In genomic region chr1:215584389-215584788, GRCh38 we compare ENCODE assay signal across 18 cellular contexts. TPM values are rescaled to one million over a fixed set of nuclear protein-coding genes. Genes with fewer than 3 reads are reported as not detected.
DNase-seq lines count a peak whose midpoint lies in the region; ATAC-seq and TF ChIP-seq lines count a peak whose summit lies in the region.
"Had no signal": no experiment of that assay in that cellular context is flagged by ENCODE, and none has a peak within 500 bp of the region (broad histone marks: within the 10 kb centered on the region; RNA-seq: fewer than 3 reads in every experiment).

No MANE protein-coding gene starts in this region.

- CTCF ChIA-PET in HCT116 (lab: Charles Lee) (no interaction called here), OCI-LY7 (lab: Charles Lee; ENCODE audit: unreplicated experiment) (no interaction called here)

- H3K27ac ChIP-seq in HCT116 (ENCODE audit: low read depth, low read length) (no peak overlapping the region), hepatocyte (peak overlapping the region; percentile 74), OCI-LY7 (ENCODE audit: low read depth, low read length, poor library complexity, severe bottlenecking) (no peak overlapping the region)
- H3K27ac ChIP-seq: BLaER1, transverse colon had no signal

- H3K27me3 ChIP-seq in HCT116 (ENCODE audit: insufficient read depth, low read length) (no peaks in the 10 kb centered on the region), hepatocyte (no peaks in the 10 kb centered on the region)
- H3K27me3 ChIP-seq: BLaER1, body of pancreas, heart right ventricle, transverse colon had no signal

- H3K4me1 ChIP-seq in HCT116 (ENCODE audit: control insufficient read depth in 1 of 2, insufficient read depth in 2 of 2, low read length in 2 of 2) (peaks cover 12 to 34% of the 10 kb centered on the region in 2 experiments), hepatocyte (ENCODE audit: insufficient read depth) (no peaks in the 10 kb centered on the region), OCI-LY7 (ENCODE audit: insufficient read depth, low read length, poor library complexity, severe bottlenecking) (no peaks in the 10 kb centered on the region)
- H3K4me1 ChIP-seq: BLaER1, body of pancreas, transverse colon had no signal

- H3K4me2 ChIP-seq in HCT116 (ENCODE audit: low read length) (peak overlapping the region; percentile 81; the same call in 1 of the 2 replicates), hepatocyte (no peak overlapping the region), OCI-LY7 (ENCODE audit: low read length) (no peak overlapping the region)
- H3K4me2 ChIP-seq: BLaER1 had no signal

- H3K4me3 ChIP-seq in HCT116 (replicated peaks in 1 of 2; ENCODE audit: low read depth in 1 of 2, low read length in 2 of 2) (no peak overlapping the region), hepatocyte (no peak overlapping the region), OCI-LY7 (ENCODE audit: low read depth, low read length, poor library complexity, severe bottlenecking) (no peak overlapping the region)
- H3K4me3 ChIP-seq: BLaER1, body of pancreas, heart right ventricle, transverse colon had no signal

- RAD21 ChIA-PET in HCT116 (lab: Charles Lee; ENCODE audit: low non-redundant PET in 1 of 2, low total read pairs in 2 of 2, uncharacterized antibody in 2 of 2, unreplicated experiment in 2 of 2): no interaction called here

- H2AFZ ChIP-seq in HCT116 (ENCODE audit: low read depth, low read length, poor library complexity, severe bottlenecking) (no peak overlapping the region), hepatocyte (no peak overlapping the region), OCI-LY7 (ENCODE audit: low read length) (no peak overlapping the region)

- TF ChIP-seq CTCF in HCT116 (IDR thresholded peaks at IDR 0.05 in 2 of 3, conservative IDR thresholded peaks at IDR 0.05 in 1 of 3; ENCODE audit: borderline replicate concordance in 1 of 3, insufficient read depth in 1 of 3, low read depth in 2 of 3, low read length in 2 of 3) (no peak), hepatocyte (IDR thresholded peaks at IDR 0.05; ENCODE audit: poor library complexity) (no peak), OCI-LY7 (conservative IDR thresholded peaks at IDR 0.05; ENCODE audit: low read length) (no peak)

- no peaks in the 10 kb centered on the region for H4K20me1 ChIP-seq in HCT116 (ENCODE audit: insufficient read depth)
- no peaks in the 10 kb centered on the region for H4K20me1 ChIP-seq in hepatocyte (ENCODE audit: insufficient read depth, poor library complexity, severe bottlenecking)
- no peaks in the 10 kb centered on the region for H4K20me1 ChIP-seq in OCI-LY7 (ENCODE audit: insufficient read depth, low read length)
- H4K20me1 ChIP-seq: BLaER1 had no signal

- peaks cover 10 to 11% of the 10 kb centered on the region in 2 experiments; a peak in 1 of 4 replicates for H3K36me3 ChIP-seq in HCT116 (ENCODE audit: control insufficient read depth in 1 of 2, insufficient read depth in 2 of 2, low read length in 2 of 2)
- H3K36me3 ChIP-seq in hepatocyte (replicated peaks; ENCODE audit: insufficient read depth, low read depth): peaks cover 4% of the 10 kb centered on the region
- H3K36me3 ChIP-seq in OCI-LY7 (ENCODE audit: insufficient read depth, low read length): no peaks in the 10 kb centered on the region

- DNase-seq in HCT116 (ENCODE audit: low read depth, low spot score) (no peak), hepatocyte (ENCODE audit: low spot score) (no peak), inferior parietal cortex (ENCODE audit: extremely low spot score) (no peak), NCI-H446 (lab: John Stamatoyannopoulos, UW) (no peak), OCI-LY7 (ENCODE audit: low spot score) (no peak)
- DNase-seq: activated CD4-positive, alpha-beta T cell treated with anti-CD3 and anti-CD28 coated beads for 48 hours; body of pancreas; DMS53; heart right ventricle; NCI-H748 treated with DMSO at 0.1 percent for 48 hours; stimulated activated naive CD4-positive, alpha-beta T cell treated with Interleukin-2 at 50 U/mL for 16 hours; transverse colon had no signal

- WGBS in hepatocyte (ENCODE audit: low lambda C conversion rate, missing lambda C conversion rate): 91% methylated on average over 1 of the region's 1 CpG

- POLR2A ChIA-PET in HCT116 (lab: Charles Lee) (no interaction called here), OCI-LY7 (lab: Charles Lee) (interaction anchor here (0.6 kb wide), 1 partner anchor 1227 kb away, joined by 3 read pairs; no protein-coding TSS in a partner anchor)

- TF ChIP-seq RAD21 in HCT116 (IDR thresholded peaks at IDR 0.05; ENCODE audit: low read depth): no peak

- no peak for TF ChIP-seq POLR2A in HCT116 (IDR thresholded peaks at IDR 0.05; ENCODE audit: borderline replicate concordance, extremely low read depth, insufficient read depth, insufficient read length)

- peak; percentile 33 for ATAC-seq in GM19025 (IDR thresholded peaks at IDR 0.05; ENCODE audit: low read depth, unreplicated experiment)
- no peak for ATAC-seq in HCT116
- ATAC-seq in HG03159 (IDR thresholded peaks at IDR 0.05; ENCODE audit: unreplicated experiment): peak; percentile 60
- ATAC-seq: activated naive CD4-positive, alpha-beta T cell treated with anti-CD3 and anti-CD28 coated beads, Interleukin-2, amount 50 U/mL, for 72 hours; body of pancreas; Panc1; SK-N-SH treated with all-trans-retinoic acid at 6 μM for 48 hours had no signal

- intact Hi-C loops in HCT116 (cut with micrococcal nuclease): no loop called here
- intact Hi-C loops in OCI-LY7 (cut with micrococcal nuclease; ENCODE audit: unreplicated experiment): no loop called here

- H3K9me3 ChIP-seq in HCT116 (ENCODE audit: control insufficient read depth in 1 of 2, insufficient read depth in 1 of 2, low read depth in 1 of 2, low read length in 2 of 2) (no peaks in the 10 kb centered on the region), hepatocyte (ENCODE audit: low read depth) (no peaks in the 10 kb centered on the region), OCI-LY7 (ENCODE audit: low read length) (0 out of 2 replicates have a peak, but pooled peaks cover 3% of the 10 kb centered on the region)
- H3K9me3 ChIP-seq: body of pancreas, transverse colon had no signal

- BruUV-seq in HCT116 (replicated peaks; lab: Mats Ljungman, UMichigan): no TSS peak
- BruUV-seq in OCI-LY7 (replicated peaks; lab: Mats Ljungman, UMichigan): no TSS peak

- H3K9ac ChIP-seq in HCT116 (ENCODE audit: low read length): no peak overlapping the region
- H3K9ac ChIP-seq: BLaER1 had no signal

- H3K79me2 ChIP-seq in HCT116 (ENCODE audit: insufficient read depth, low read length): peaks cover 12% of the 10 kb centered on the region; the same call in 1 of the 2 replicates
- H3K79me2 ChIP-seq in hepatocyte: peaks cover 7% of the 10 kb centered on the region
- H3K79me2 ChIP-seq in OCI-LY7 (ENCODE audit: insufficient read depth, low read depth, low read length): no peaks in the 10 kb centered on the region

- no peaks in the 10 kb centered on the region for H3K9me2 ChIP-seq in HCT116 (ENCODE audit: insufficient read depth)
- no peaks in the 10 kb centered on the region for H3K9me2 ChIP-seq in hepatocyte (replicated peaks; ENCODE audit: insufficient read depth)
- H3K9me2 ChIP-seq in OCI-LY7 (ENCODE audit: insufficient read depth, low read length): no peaks in the 10 kb centered on the region

TF ChIP-seq in HCT116, 20 proteins besides CTCF, POLR2A, EP300 and RAD21 (continues in another document):
- no peak for TF ChIP-seq CBX3 (IDR thresholded peaks at IDR 0.05; ENCODE audit: low read depth)
- no peak for TF ChIP-seq ELF1 (IDR thresholded peaks at IDR 0.05; ENCODE audit: borderline replicate concordance, low read depth)
- TF ChIP-seq SP1 (IDR thresholded peaks at IDR 0.05; ENCODE audit: low read depth): no peak
- TF ChIP-seq CEBPB (IDR thresholded peaks at IDR 0.05; ENCODE audit: low read depth): no peak
- no peak for TF ChIP-seq ZNF274 (IDR thresholded peaks at IDR 0.05; ENCODE audit: low read depth, low read length)
- TF ChIP-seq JUND (IDR thresholded peaks at IDR 0.05): no peak
- TF ChIP-seq ZFX (IDR thresholded peaks at IDR 0.05): no peak
- no peak for TF ChIP-seq SIN3A (IDR thresholded peaks at IDR 0.05; ENCODE audit: low read depth)
- TF ChIP-seq YY1 (IDR thresholded peaks at IDR 0.05; ENCODE audit: extremely low read depth, insufficient replicate concordance, low read depth, low read length): no peak
- no peak for TF ChIP-seq FOSL1 (IDR thresholded peaks at IDR 0.05; ENCODE audit: low read depth)
- no peak for TF ChIP-seq MAX (IDR thresholded peaks at IDR 0.05)
- TF ChIP-seq EGR1 (IDR thresholded peaks at IDR 0.05; ENCODE audit: low read depth): no peak
- TF ChIP-seq TCF7L2 (IDR thresholded peaks at IDR 0.05; ENCODE audit: borderline replicate concordance, extremely low read depth, insufficient read depth, insufficient read length): no peak

RNA-seq across cellular contexts. Expression of gene KCTD3, which starts 17.3 kb away (rescaled TPM):
- total RNA-seq in HCT116 (2021; ENCODE audit: unreplicated experiment): 46.7 TPM
- 25.1 and 30.2 TPM in 2 replicates for polyA plus RNA-seq in HCT116 (2012)
- total RNA-seq in hepatocyte: 55.3 and 61.2 TPM in 2 replicates
- polyA plus RNA-seq in hepatocyte: 32.3 and 36.7 TPM in 2 replicates
- 0.08 and 0.13 TPM in 2 replicates for total RNA-seq in OCI-LY7 (2014; rRNA removed; shearing (Covaris generic))
- total RNA-seq in OCI-LY7 (2022): 2.4 and 3.4 TPM in 2 replicates

Comparison
In these comparisons a context has a peak if more than half of its experiments do, and no peak if none do; other contexts are left out.
1. RNA of gene KCTD3, which starts 17.3 kb away (total RNA-seq): 55.3 to 61.2 TPM in hepatocyte and 46.7 TPM in HCT116 (single experiment); 0.08 to 3.4 TPM in OCI-LY7; every median in the first group is over 10 times any median in the second.